In the genomic region with DNA sequence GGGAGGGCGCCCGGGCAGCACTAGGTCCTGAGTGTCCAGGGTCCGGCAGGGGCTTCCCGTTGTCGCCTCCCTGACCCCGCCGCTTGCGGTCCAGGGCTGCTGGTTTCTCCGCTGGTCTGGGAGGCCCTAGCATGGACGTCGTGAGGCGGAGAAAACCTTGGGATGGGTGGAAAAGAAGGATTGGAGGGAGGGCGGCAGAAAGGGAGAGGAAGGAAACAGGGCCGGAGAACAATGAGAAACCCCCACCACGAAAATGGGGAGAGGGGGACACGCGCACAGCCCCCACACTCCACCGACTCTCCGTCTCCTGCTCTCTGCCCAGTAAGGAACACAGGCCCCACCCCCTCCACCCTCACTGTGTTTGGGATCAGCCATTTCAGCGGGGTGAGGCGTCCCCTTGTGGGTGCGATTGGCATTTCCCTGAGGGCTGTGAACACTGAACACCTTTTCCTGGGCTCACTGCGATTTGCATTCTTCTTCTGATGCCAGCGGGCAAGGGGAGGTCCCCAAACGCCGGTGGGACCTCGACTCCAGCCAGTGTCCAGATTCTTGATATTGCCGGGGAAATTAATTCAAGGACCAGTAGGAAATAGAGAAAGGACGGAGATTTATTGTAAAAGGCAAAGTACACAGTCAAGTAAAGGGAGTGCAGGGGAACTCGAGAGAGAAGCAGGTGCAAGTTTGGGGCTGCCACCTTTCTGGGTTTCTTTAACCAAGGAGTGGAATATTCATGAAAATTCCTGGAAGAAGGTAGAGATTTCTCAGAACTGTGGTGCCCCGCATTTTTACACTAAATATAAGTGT, we compare ENCODE assay signal across 1 cellular context.
TF ChIP-seq lines count a peak whose summit lies in the region.

No MANE protein-coding gene starts in this region.

TF ChIP-seq in endothelial cell of umbilical vein, 7 proteins besides CTCF, POLR2A, EP300 and RAD21 (continued from another document):
- no peak for TF ChIP-seq JUN (IDR thresholded peaks at IDR 0.05; ENCODE audit: borderline replicate concordance, insufficient read depth, insufficient read length, low read depth)
TF ChIP-seq in endothelial cell of umbilical vein: peak in this region for 0.
